ENCODE assay signal across 8 cellular contexts in genomic region chr17:65228734-65229390, GRCh38.
DNase-seq lines count a peak whose midpoint lies in the region; ATAC-seq lines count a peak whose summit lies in the region.

No MANE protein-coding gene starts in this region.

- ATAC-seq in GM21717 (IDR thresholded peaks at IDR 0.05; ENCODE audit: unreplicated experiment) = peak; percentile 71

- in situ Hi-C loops in G401 (cut with HindIII; ENCODE audit: low sequenced_read_pairs) = no loop called here

- peak; percentile 65 for DNase-seq in DMS79 treated with DMSO at 0.1 percent for 48 hours (lab: John Stamatoyannopoulos, UW)
- DNase-seq in NAMALWA (ENCODE audit: low spot score) = peak; percentile 17
- DNase-seq in activated CD4-positive, alpha-beta T cell treated with anti-CD3 and anti-CD28 coated beads, Interleukin-2, amount 50 U/mL, for 24 hours (ENCODE audit: low read depth in 1 of 2, low spot score in 1 of 2) = peak; percentile 15 to 60
- peak; percentile 88 for DNase-seq in islet precursor cell
- DNase-seq in foreskin melanocyte = no peak
- no peak for DNase-seq in G401 (ENCODE audit: low spot score)
- no peak for DNase-seq in AG20443 (ENCODE audit: low spot score)

Comparison
In these comparisons a context has a peak if more than half of its experiments do, and no peak if none do; other contexts are left out.
1. DNase-seq: peak in DMS79 treated with DMSO at 0.1 percent for 48 hours (single experiment), NAMALWA (single experiment), activated CD4-positive, alpha-beta T cell treated with anti-CD3 and anti-CD28 coated beads, Interleukin-2, amount 50 U/mL, for 24 hours (2 of 2) and islet precursor cell (single experiment); none in foreskin melanocyte (single experiment), G401 (single experiment) and AG20443 (single experiment).